ENCODE assay signal across 14 cellular contexts in the genomic region with DNA sequence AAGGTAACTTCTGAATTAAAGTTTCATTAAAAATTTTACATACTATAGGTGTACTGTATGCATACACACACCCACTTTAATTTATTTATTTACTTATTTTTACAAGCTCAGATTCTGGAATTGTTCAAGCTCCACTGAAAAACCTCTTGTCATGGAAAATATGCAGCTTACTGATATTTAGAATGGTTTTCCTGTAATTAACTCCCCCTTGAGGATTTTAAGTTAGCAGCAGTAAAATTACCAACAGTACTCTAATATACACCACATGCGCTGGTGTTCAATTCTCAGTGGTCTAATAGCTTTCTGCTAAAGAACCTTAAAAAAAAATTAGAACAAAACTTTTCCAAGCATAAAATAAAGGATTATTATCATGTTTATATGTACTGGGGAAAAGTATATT. TPM values are rescaled to one million over a fixed set of nuclear protein-coding genes. Genes with fewer than 3 reads are reported as not detected.
DNase-seq lines count a peak whose midpoint lies in the region; ATAC-seq and TF ChIP-seq lines count a peak whose summit lies in the region.
"Had no signal": no experiment of that assay in that cellular context is flagged by ENCODE, and none has a peak within 500 bp of the region (broad histone marks: within the 10 kb centered on the region; RNA-seq: fewer than 3 reads in every experiment).

No MANE protein-coding gene starts in this region.

- DNase-seq in BJ (ENCODE audit: low read depth) (no peak), LNCaP clone FGC (ENCODE audit: low read depth) (peak; percentile 21), lung microvascular endothelial cell (ENCODE audit: low read depth in 2 of 2) (peak; percentile 5 to 68), G401 (ENCODE audit: low spot score) (no peak), NK-92 (lab: John Stamatoyannopoulos, UW; ENCODE audit: unreplicated experiment) (no peak), natural killer cell (no peak)
- DNase-seq: activated T-cell treated with anti-CD3 and anti-CD28 coated beads, Interleukin-2, amount 50 U/mL, for 48 hours; effector memory CD8-positive, alpha-beta T cell; EL; immature natural killer cell; NCI-H2227 treated with DMSO at 0.1 percent for 48 hours had no signal

- H3K4me3 ChIP-seq in BJ (ENCODE audit: low read depth, low read length) (no peak overlapping the region), LNCaP clone FGC (ENCODE audit: low read depth, low read length) (no peak overlapping the region)

- in situ Hi-C loops in G401 (cut with HindIII; ENCODE audit: low sequenced_read_pairs), result no loop called here

- H3K27me3 ChIP-seq in BJ (ENCODE audit: control insufficient read depth, insufficient read depth, low read length), result no peaks in the 10 kb centered on the region

- no peaks in the 10 kb centered on the region for H3K9me3 Mint-ChIP-seq in natural killer cell
- H3K9me3 Mint-ChIP-seq: effector memory CD8-positive, alpha-beta T cell; immature natural killer cell had no signal

- TF ChIP-seq CTCF in BJ (IDR thresholded peaks at IDR 0.05; ENCODE audit: insufficient read depth, low read depth, low read length), result peak; percentile 44
- TF ChIP-seq CTCF in LNCaP clone FGC (IDR thresholded peaks at IDR 0.05; ENCODE audit: control insufficient read depth, extremely low read depth, insufficient read depth), result no peak
- TF ChIP-seq CTCF in VCaP (conservative IDR thresholded peaks at IDR 0.05), result peak; percentile 50; the same call in 1 of the 2 replicates
- TF ChIP-seq CTCF in natural killer cell (IDR thresholded peaks at IDR 0.05), result no peak

- H3K27ac Mint-ChIP-seq in natural killer cell, result no peak overlapping the region
- H3K27ac Mint-ChIP-seq: effector memory CD8-positive, alpha-beta T cell had no signal

- H3K36me3 ChIP-seq in BJ (ENCODE audit: control insufficient read depth, insufficient read depth, low read length), result no peaks in the 10 kb centered on the region

- no peaks in the 10 kb centered on the region for H3K4me1 Mint-ChIP-seq in natural killer cell
- H3K4me1 Mint-ChIP-seq: immature natural killer cell had no signal

- no peaks in the 10 kb centered on the region for H3K27me3 Mint-ChIP-seq in natural killer cell (ENCODE audit: low read depth in 2 of 2)
- H3K27me3 Mint-ChIP-seq: effector memory CD8-positive, alpha-beta T cell had no signal

- CTCF ChIA-PET in BJ (lab: Yijun Ruan, JAX), result interaction anchor here (0.8 to 1.6 kb wide), 4 partner anchors 10 to 296 kb away, joined by 3 read pairs; a partner anchor contains a TSS

- H3K4me3 Mint-ChIP-seq in natural killer cell, result no peak overlapping the region
- H3K4me3 Mint-ChIP-seq: effector memory CD8-positive, alpha-beta T cell; immature natural killer cell had no signal

- POLR2A ChIA-PET in BJ (lab: Charles Lee), result no interaction called here

- ATAC-seq in GM18907 (IDR thresholded peaks at IDR 0.05; ENCODE audit: unreplicated experiment) (no peak), natural killer cell (no peak)
- ATAC-seq: effector memory CD8-positive, alpha-beta T cell had no signal

- intact Hi-C loops in natural killer cell (cut with micrococcal nuclease), result no loop called here

- no peak overlapping the region for H3K27ac ChIP-seq in VCaP
- H3K27ac ChIP-seq: HL-60 had no signal

- H3K36me3 Mint-ChIP-seq in natural killer cell, result peaks cover 15% of the 10 kb centered on the region

RNA-seq across cellular contexts. Expression of a gene that starts 12.0 kb away (rescaled TPM):
- polyA plus RNA-seq in BJ (2011; rRNA removed), result not detected in 2 replicates
- polyA minus RNA-seq in BJ (2011; rRNA and poly(A)+ RNA removed), result not detected in 2 replicates
- total RNA-seq in lung microvascular endothelial cell (0.20 and 0.65 TPM in 2 replicates), natural killer cell (not detected)
- total RNA-seq in G401 (2014; rRNA removed; shearing (Covaris generic)), result not detected in 2 replicates
- polyA plus RNA-seq: immature natural killer cell had no signal

Comparison
In these comparisons a context has a peak if more than half of its experiments do, and no peak if none do; other contexts are left out.
1. DNase-seq: peak in LNCaP clone FGC (single experiment) and lung microvascular endothelial cell (2 of 2); none in BJ (single experiment), G401 (single experiment), NK-92 (single experiment) and natural killer cell (single experiment).
2. CTCF ChIP-seq: peak in BJ (single experiment) and VCaP (single experiment); none in LNCaP clone FGC (single experiment) and natural killer cell (single experiment).